In genomic region chr17:64025732-64026294, GRCh38 we compare ENCODE assay signal across 8 cellular contexts. TPM values are rescaled to one million over a fixed set of nuclear protein-coding genes. Genes with fewer than 3 reads are reported as not detected.
A peak's percentile ranks its signal among the peaks of the same experiment; 100 is the strongest.
DNase-seq lines count a peak whose midpoint lies in the region; ATAC-seq and TF ChIP-seq lines count a peak whose summit lies in the region.

No MANE protein-coding gene starts in this region.

- in situ Hi-C loops in GM13977 (cut with MboI; ENCODE audit: low pct_unique_long_range_greater_than_20kb, low sequenced_read_pairs, unreplicated experiment) = loop anchor here (10.0 kb wide), 1 partner anchor 259 kb away; no protein-coding TSS in a partner anchor

- H3K27me3 ChIP-seq in colonic mucosa = no peaks in the 10 kb centered on the region
- H3K27me3 ChIP-seq in lower lobe of right lung (ENCODE audit: low read depth) = no peaks in the 10 kb centered on the region

- H3K4me3 ChIP-seq in colonic mucosa (no peak overlapping the region), lower lobe of right lung (no peak overlapping the region)

- TF ChIP-seq CTCF in GM13977 (IDR thresholded peaks at IDR 0.05; ENCODE audit: extremely low read depth, insufficient read depth, missing control alignments) = peak; percentile 95
- peak; percentile 92 for TF ChIP-seq CTCF in colonic mucosa (IDR thresholded peaks at IDR 0.05)
- peak; percentile 92 for TF ChIP-seq CTCF in lower lobe of right lung (IDR thresholded peaks at IDR 0.05)

- peak; percentile 68 for ATAC-seq in HG03354 (IDR thresholded peaks at IDR 0.05; ENCODE audit: poor library complexity, severe bottlenecking, unreplicated experiment)
- ATAC-seq in lower lobe of right lung = peak; percentile 83 to 92
- no peak for ATAC-seq in HG03378 (IDR thresholded peaks at IDR 0.05; ENCODE audit: unreplicated experiment)

- DNase-seq in GM13977 (ENCODE audit: low spot score) (peak; percentile 66), NCI-H524 treated with DMSO at 0.1 percent for 48 hours (lab: John Stamatoyannopoulos, UW) (peak; percentile 28), colonic mucosa (peak; percentile 79), lower lobe of right lung (peak; percentile 90)
- peak; percentile 78 to 83 for DNase-seq in activated CD4-positive, alpha-beta T cell treated with anti-CD3 and anti-CD28 coated beads for 24 hours (ENCODE audit: low read depth in 2 of 2)
- peak; percentile 73 to 84 (median 77) for DNase-seq in stimulated activated CD4-positive, alpha-beta T cell treated with anti-CD3 and anti-CD28 coated beads, TNF-alpha, amount 100 ng/mL, for 4 hours (ENCODE audit: low read depth in 3 of 3)

- H3K9me3 ChIP-seq in colonic mucosa (no peaks in the 10 kb centered on the region), lower lobe of right lung (no peaks in the 10 kb centered on the region)

- intact Hi-C loops in colonic mucosa (cut with DNase I) (loop anchor here (2.0 to 10.0 kb wide), 2 partner anchors 109 to 111 kb away; partner anchors contain the start of genes CSHL1 and GH1), lower lobe of right lung (cut with DNase I) (loop anchor here (10.0 kb wide), 1 partner anchor 109 kb away; the partner anchor contains the start of gene ERN1)

- H3K4me1 ChIP-seq in colonic mucosa (peaks cover 8% of the 10 kb centered on the region), lower lobe of right lung (peaks cover 28% of the 10 kb centered on the region)

- H3K9ac ChIP-seq in colonic mucosa (ENCODE audit: low read depth in 2 of 2, low read length in 2 of 2) = no peak overlapping the region

- H3K27ac ChIP-seq in colonic mucosa = peak overlapping the region; percentile 44
- peak overlapping the region; percentile 63 for H3K27ac ChIP-seq in lower lobe of right lung

- H3K36me3 ChIP-seq in colonic mucosa = no peaks in the 10 kb centered on the region
- H3K36me3 ChIP-seq in lower lobe of right lung = no peaks in the 10 kb centered on the region

RNA-seq across cellular contexts. Expression of gene ICAM2, which starts 5.4 kb away (rescaled TPM):
- total RNA-seq in colonic mucosa (1 to 10 TPM; 9.2 to 9.5 TPM), lower lobe of right lung (69.2 TPM)

RNA-seq across cellular contexts. Expression of gene PRR29, which starts 27.7 kb away (rescaled TPM):
- total RNA-seq in colonic mucosa (under 1 TPM in 1 of 2 donors, not detected in 1; 0.16 TPM), lower lobe of right lung (11.3 TPM)

RNA-seq across cellular contexts. Expression of gene SCN4A, which starts 53.1 kb away (rescaled TPM):
- under 1 TPM; 0.07 to 0.27 TPM for total RNA-seq in colonic mucosa
- 0.18 TPM for total RNA-seq in lower lobe of right lung

Comparison
In these comparisons a context has a peak if more than half of its experiments do, and no peak if none do; other contexts are left out.
1. DNase-seq: peak in every context shown above with its lines; median percentile 90 in lower lobe of right lung; 80 in activated CD4-positive, alpha-beta T cell treated with anti-CD3 and anti-CD28 coated beads for 24 hours; 79 in colonic mucosa; 77 in stimulated activated CD4-positive, alpha-beta T cell treated with anti-CD3 and anti-CD28 coated beads, TNF-alpha, amount 100 ng/mL, for 4 hours; 66 in GM13977; 28 in NCI-H524 treated with DMSO at 0.1 percent for 48 hours.
2. RNA of gene PRR29, which starts 27.7 kb away (total RNA-seq): 11.3 TPM in lower lobe of right lung (single experiment); 0.16 TPM in colonic mucosa; every median in the first group is over 10 times any median in the second.
3. Peak in every context shown above with its lines, with median percentiles within 50 percentile points of each other: CTCF ChIP-seq.